9 cellular contexts compared by ENCODE assay signal in genomic region chr3:53804697-53805462, GRCh38. TPM values are rescaled to one million over a fixed set of nuclear protein-coding genes. Genes with fewer than 3 reads are reported as not detected.
DNase-seq lines count a peak whose midpoint lies in the region; ATAC-seq and TF ChIP-seq lines count a peak whose summit lies in the region.
"Had no signal": no experiment of that assay in that cellular context is flagged by ENCODE, and none has a peak within 500 bp of the region (broad histone marks: within the 10 kb centered on the region; RNA-seq: fewer than 3 reads in every experiment).

No MANE protein-coding gene starts in this region.

- H3K27ac Mint-ChIP-seq in glutamatergic neuron (ENCODE audit: unreplicated experiment), result no peak overlapping the region

- H3K27ac ChIP-seq in ovary, result no peak overlapping the region

- H3K27me3 Mint-ChIP-seq in glutamatergic neuron (ENCODE audit: unreplicated experiment), result peaks cover 8% of the 10 kb centered on the region

- peaks cover 13% of the 10 kb centered on the region for H3K4me1 Mint-ChIP-seq in glutamatergic neuron (ENCODE audit: low read depth, unreplicated experiment)

- H3K4me3 Mint-ChIP-seq in glutamatergic neuron (ENCODE audit: unreplicated experiment), result no peak overlapping the region

- no peak for TF ChIP-seq EP300 in ovary (IDR thresholded peaks at IDR 0.05)

- H3K9me3 Mint-ChIP-seq in glutamatergic neuron (ENCODE audit: unreplicated experiment), result peaks cover 2% of the 10 kb centered on the region

- no peak overlapping the region for H3K4me3 ChIP-seq in ovary

- 34 to 41% (median 40%) methylated on average over 14 of the region's 14 CpGs for WGBS in ovary, 3 donors

- H3K36me3 Mint-ChIP-seq in glutamatergic neuron (ENCODE audit: unreplicated experiment), result no peaks in the 10 kb centered on the region

- intact Hi-C loops in ovary (cut with DNase I), result no loop called here

- no peaks in the 10 kb centered on the region for H3K4me1 ChIP-seq in ovary (ENCODE audit: insufficient read depth)

- DNase-seq in amniotic stem cell (lab: John Stamatoyannopoulos, UW) (peak; percentile 68), non-pigmented ciliary epithelial cell (ENCODE audit: low read depth) (peak; percentile 23), glutamatergic neuron (no peak), ovary (no peak)
- DNase-seq: left cardiac atrium had no signal

- no peaks in the 10 kb centered on the region for H3K36me3 ChIP-seq in ovary

- no peaks in the 10 kb centered on the region for H3K27me3 ChIP-seq in ovary

- TF ChIP-seq CTCF in glutamatergic neuron (IDR thresholded peaks at IDR 0.05; ENCODE audit: partially characterized antibody, unreplicated experiment), result no peak
- TF ChIP-seq CTCF in ovary (IDR thresholded peaks at IDR 0.05), result no peak

- H3K9me3 ChIP-seq in ovary, result no peaks in the 10 kb centered on the region

- ATAC-seq in GM18511 (IDR thresholded peaks at IDR 0.05; ENCODE audit: unreplicated experiment), result peak; percentile 77
- peak; percentile 84 for ATAC-seq in HG02884 (IDR thresholded peaks at IDR 0.05; ENCODE audit: unreplicated experiment)
- ATAC-seq in HG03565 (IDR thresholded peaks at IDR 0.05; ENCODE audit: unreplicated experiment), result no peak
- no peak for ATAC-seq in GM21825 (IDR thresholded peaks at IDR 0.05; ENCODE audit: unreplicated experiment)

- TF ChIP-seq POLR2A in ovary (IDR thresholded peaks at IDR 0.05), result no peak

RNA-seq across cellular contexts. Expression of gene CHDH, which starts 41.3 kb away (rescaled TPM):
- total RNA-seq in glutamatergic neuron (ENCODE audit: unreplicated experiment) (0.61 TPM), ovary (1 to 10 TPM; 3.6 to 7.0 (median 4.9) TPM)
- polyA plus RNA-seq in ovary, result under 1 TPM; 0.85 to 0.88 TPM

RNA-seq across cellular contexts. Expression of gene IL17RB, which starts 41.5 kb away (rescaled TPM):
- 0.78 TPM for total RNA-seq in glutamatergic neuron (ENCODE audit: unreplicated experiment)
- total RNA-seq in ovary, result 1 to 10 TPM in 6 of 7 donors, under 1 TPM in 1; 0.99 to 5.6 (median 1.1) TPM
- 1 to 10 TPM; 1.1 to 1.2 TPM for polyA plus RNA-seq in ovary

Comparison
In these comparisons a context has a peak if more than half of its experiments do, and no peak if none do; other contexts are left out.
1. ATAC-seq: peak in GM18511 (single experiment) and HG02884 (single experiment); none in HG03565 (single experiment) and GM21825 (single experiment).
2. DNase-seq: peak in amniotic stem cell (single experiment) and non-pigmented ciliary epithelial cell (single experiment); none in glutamatergic neuron (single experiment) and ovary (0 of 5).